ENCODE assay signal across 8 cellular contexts in genomic region chr12:107320031-107320928, GRCh38.
DNase-seq lines count a peak whose midpoint lies in the region; ATAC-seq, FAIRE-seq and TF ChIP-seq lines count a peak whose summit lies in the region.

No MANE protein-coding gene starts in this region.

- H3K4me3 ChIP-seq in neural progenitor cell, result peak overlapping the region; percentile 85
- H3K4me3 ChIP-seq in testis, result peak overlapping the region; percentile 27 to 46

- peaks cover 21% of the 10 kb centered on the region for H3F3A ChIP-seq in neural progenitor cell (ENCODE audit: low read depth)

- no peak for FAIRE-seq in GM19239 (lab: Jason Lieb, UNC)

- H3K79me2 ChIP-seq in neural progenitor cell (ENCODE audit: low read depth), result no peaks in the 10 kb centered on the region

- H3K27ac Mint-ChIP-seq in CD4-positive, alpha-beta T cell, result peak overlapping the region; percentile 93
- no peak overlapping the region for H3K27ac Mint-ChIP-seq in neural progenitor cell

- H3K4me3 Mint-ChIP-seq in CD4-positive, alpha-beta T cell, result peak overlapping the region; percentile 92
- peak overlapping the region; percentile 92 for H3K4me3 Mint-ChIP-seq in neural progenitor cell

- no peak for TF ChIP-seq POLR2A in testis (IDR thresholded peaks at IDR 0.05)

- ATAC-seq in CD4-positive, alpha-beta T cell (ENCODE audit: poor library complexity), result peak; percentile 58
- no peak for ATAC-seq in HG02840 (IDR thresholded peaks at IDR 0.05; ENCODE audit: low FRiP score, unreplicated experiment)

- H3K27me3 Mint-ChIP-seq in CD4-positive, alpha-beta T cell, result no peaks in the 10 kb centered on the region
- peaks cover 42% of the 10 kb centered on the region for H3K27me3 Mint-ChIP-seq in neural progenitor cell (ENCODE audit: insufficient read depth, low read depth)

- peaks cover 24% of the 10 kb centered on the region for H4K20me1 ChIP-seq in neural progenitor cell (ENCODE audit: low read depth)

- POLR2A ChIA-PET in CD4-positive, alpha-beta T cell (lab: Charles Lee), result interaction anchor here (0.6 to 7.8 kb wide), 25 partner anchors 8 to 364 kb away, joined by 3 to 192 read pairs (median 4); partner anchors contain the start of genes CRY1 and TMEM263

- intact Hi-C loops in CD4-positive, alpha-beta T cell (cut with DNase I, micrococcal nuclease), result loop anchor here (2.0 to 5.0 kb wide), 4 partner anchors 49 to 1017 kb away; partner anchors contain the start of genes POLR3B (in 1 of the 2) and TCP11L2 (in 1 of the 2)
- intact Hi-C loops in testis (cut with DNase I; ENCODE audit: low total_unique reads), result no loop called here

- H3K36me3 ChIP-seq in neural progenitor cell (no peaks in the 10 kb centered on the region), testis (ENCODE audit: low read depth, missing control alignments) (no peaks in the 10 kb centered on the region)

- peaks cover 54% of the 10 kb centered on the region for H3K4me1 Mint-ChIP-seq in CD4-positive, alpha-beta T cell (ENCODE audit: low read depth)
- peaks cover 27% of the 10 kb centered on the region for H3K4me1 Mint-ChIP-seq in neural progenitor cell

- 0 to 1% methylated on average over 8 to 49 of the region's 49 CpGs for WGBS in testis, 2 donors

- H3K27me3 ChIP-seq in CD4-positive, alpha-beta T cell (ENCODE audit: control insufficient read depth, insufficient read depth, low read length), result no peaks in the 10 kb centered on the region
- H3K27me3 ChIP-seq in neural progenitor cell (peaks cover 77% of the 10 kb centered on the region), testis (no peaks in the 10 kb centered on the region)

- peaks cover 20% of the 10 kb centered on the region for H3K36me3 Mint-ChIP-seq in CD4-positive, alpha-beta T cell (ENCODE audit: low read depth)
- H3K36me3 Mint-ChIP-seq in neural progenitor cell, result no peaks in the 10 kb centered on the region

- peak overlapping the region; percentile 96 for H3K4me2 ChIP-seq in neural progenitor cell

- H3K9ac ChIP-seq in neural progenitor cell, result no peak overlapping the region

- CTCF ChIA-PET in CD4-positive, alpha-beta T cell (lab: Charles Lee), result interaction anchor here (0.6 to 2.5 kb wide), 5 partner anchors 16 to 308 kb away, joined by 3 to 7 read pairs (median 5); no protein-coding TSS in a partner anchor

- H3K9me3 ChIP-seq in CD4-positive, alpha-beta T cell (ENCODE audit: control insufficient read depth, low read length), result no peaks in the 10 kb centered on the region
- H3K9me3 ChIP-seq in neural progenitor cell (ENCODE audit: low read depth) (no peaks in the 10 kb centered on the region), testis (no peaks in the 10 kb centered on the region)

- DNase-seq in CD4-positive, alpha-beta T cell, result peak; percentile 66 to 85 (median 76)
- peak; percentile 48 for DNase-seq in NCI-H1694 (lab: John Stamatoyannopoulos, UW)
- DNase-seq in activated CD8-positive, alpha-beta memory T cell treated with anti-CD3 and anti-CD28 coated beads, Interleukin-2, amount 50 U/mL, for 4 hours, result peak; percentile 82
- peak; percentile 88 for DNase-seq in epithelial cell of prostate (ENCODE audit: low read depth, low spot score)
- peak; percentile 76 for DNase-seq in neural progenitor cell (ENCODE audit: low spot score)
- DNase-seq in testis, result peak; percentile 30
- DNase-seq in GM19239 (ENCODE audit: insufficient read length, low spot score), result no peak

- H2AFZ ChIP-seq in neural progenitor cell (replicated peaks), result no peak overlapping the region

- no peak for TF ChIP-seq CTCF in CD4-positive, alpha-beta T cell (IDR thresholded peaks at IDR 0.05)
- no peak for TF ChIP-seq CTCF in neural progenitor cell (IDR thresholded peaks at IDR 0.05)
- no peak for TF ChIP-seq CTCF in testis (IDR thresholded peaks at IDR 0.05)

- H3K27ac ChIP-seq in CD4-positive, alpha-beta T cell (ENCODE audit: low read depth, low read length), result peak overlapping the region; percentile 70
- H3K27ac ChIP-seq in epithelial cell of prostate (peak overlapping the region; percentile 45), neural progenitor cell (no peak overlapping the region), testis (no peak overlapping the region)

- no peaks in the 10 kb centered on the region for H3K9me3 Mint-ChIP-seq in CD4-positive, alpha-beta T cell
- H3K9me3 Mint-ChIP-seq in neural progenitor cell, result peaks cover 3% of the 10 kb centered on the region

- peaks cover 8% of the 10 kb centered on the region for H3K4me1 ChIP-seq in neural progenitor cell
- peaks cover 13% of the 10 kb centered on the region for H3K4me1 ChIP-seq in testis

Comparison
In these comparisons a context has a peak if more than half of its experiments do, and no peak if none do; other contexts are left out.
1. H3K27ac ChIP-seq: peak in CD4-positive, alpha-beta T cell (single experiment) and epithelial cell of prostate (single experiment); none in neural progenitor cell (single experiment) and testis (0 of 2).